16 cellular contexts compared by ENCODE assay signal in genomic region chr15:48595988-48596387, GRCh38. TPM values are rescaled to one million over a fixed set of nuclear protein-coding genes. Genes with fewer than 3 reads are reported as not detected.
DNase-seq lines count a peak whose midpoint lies in the region; ATAC-seq and TF ChIP-seq lines count a peak whose summit lies in the region.
"Had no signal": no experiment of that assay in that cellular context is flagged by ENCODE, and none has a peak within 500 bp of the region (broad histone marks: within the 10 kb centered on the region; RNA-seq: fewer than 3 reads in every experiment).

No MANE protein-coding gene starts in this region.

- no peak overlapping the region for H3K27ac ChIP-seq in substantia nigra (ENCODE audit: low read depth, low read length, poor library complexity, severe bottlenecking)
- H3K27ac ChIP-seq in uterus: no peak overlapping the region
- H3K27ac ChIP-seq: cardiac muscle cell had no signal

- no peak overlapping the region for H3K4me3 ChIP-seq in uterus
- H3K4me3 ChIP-seq: cardiac muscle cell, HAP-1 had no signal

- no peaks in the 10 kb centered on the region for H3K4me1 ChIP-seq in uterus

- no peaks in the 10 kb centered on the region for H3K27me3 ChIP-seq in uterus
- H3K27me3 ChIP-seq: cardiac muscle cell had no signal

- in situ Hi-C loops in GM13977 (cut with MboI; ENCODE audit: low pct_unique_long_range_greater_than_20kb, low sequenced_read_pairs, unreplicated experiment): no loop called here

- no peaks in the 10 kb centered on the region for H3K36me3 ChIP-seq in uterus
- H3K36me3 ChIP-seq: cardiac muscle cell, HAP-1 had no signal

- intact Hi-C loops in uterus (cut with DNase I; ENCODE audit: low total_unique reads): no loop called here

- DNase-seq in GM13977 (ENCODE audit: low spot score) (peak; percentile 37), substantia nigra (lab: John Stamatoyannopoulos, UW) (no peak), NCI-H1417 treated with DMSO at 0.1 percent for 48 hours (lab: John Stamatoyannopoulos, UW) (no peak), kidney tubule cell (ENCODE audit: low spot score) (no peak), uterus (no peak)
- DNase-seq: activated naive CD4-positive, alpha-beta T cell treated with anti-CD3 and anti-CD28 coated beads, Interleukin-2, amount 10 ng/mL, durations not matched to agents 7 days and 5 days; endodermal cell; islet precursor cell; NCI-H2107; stimulated activated CD4-positive, alpha-beta T cell treated with anti-CD3 and anti-CD28 coated beads, Interleukin-2, amount 100 ng/mL, for 48 hours; stimulated activated naive CD8-positive, alpha-beta T cell treated with anti-CD3 and anti-CD28 coated beads, Interleukin-15, Interleukin-2, amounts not matched to agents 100 U/mL and 50 U/mL, for 24 hours had no signal

- no peaks in the 10 kb centered on the region for H3K9me3 ChIP-seq in uterus
- H3K9me3 ChIP-seq: HAP-1 had no signal

- ATAC-seq in GM19372 (IDR thresholded peaks at IDR 0.05; ENCODE audit: low read depth, unreplicated experiment) (peak; percentile 52), HG02678 (IDR thresholded peaks at IDR 0.05; ENCODE audit: unreplicated experiment) (peak; percentile 64), HG03575 (IDR thresholded peaks at IDR 0.05; ENCODE audit: extremely low read depth, insufficient number of reproducible peaks, low FRiP score, unreplicated experiment) (peak; percentile 43)
- ATAC-seq: stimulated activated naive CD8-positive, alpha-beta T cell treated with anti-CD3 and anti-CD28 coated beads, Interleukin-15, Interleukin-2, amounts not matched to agents 100 U/mL and 50 U/mL, for 24 hours had no signal

- no peak for TF ChIP-seq POLR2A in uterus (IDR thresholded peaks at IDR 0.05)

- no peak for TF ChIP-seq CTCF in GM13977 (IDR thresholded peaks at IDR 0.05; ENCODE audit: extremely low read depth, insufficient read depth, missing control alignments)
- TF ChIP-seq CTCF in uterus (IDR thresholded peaks at IDR 0.05): no peak

RNA-seq across cellular contexts. Expression of gene FBN1, which starts 49.5 kb away (rescaled TPM):
- 100 to 1,000 TPM in 1 of 4 donors, 10 to 100 TPM in 3; 76.3 to 584 (median 95.8) TPM for total RNA-seq in uterus
